1 cellular context compared by ENCODE assay signal in the genomic region with DNA sequence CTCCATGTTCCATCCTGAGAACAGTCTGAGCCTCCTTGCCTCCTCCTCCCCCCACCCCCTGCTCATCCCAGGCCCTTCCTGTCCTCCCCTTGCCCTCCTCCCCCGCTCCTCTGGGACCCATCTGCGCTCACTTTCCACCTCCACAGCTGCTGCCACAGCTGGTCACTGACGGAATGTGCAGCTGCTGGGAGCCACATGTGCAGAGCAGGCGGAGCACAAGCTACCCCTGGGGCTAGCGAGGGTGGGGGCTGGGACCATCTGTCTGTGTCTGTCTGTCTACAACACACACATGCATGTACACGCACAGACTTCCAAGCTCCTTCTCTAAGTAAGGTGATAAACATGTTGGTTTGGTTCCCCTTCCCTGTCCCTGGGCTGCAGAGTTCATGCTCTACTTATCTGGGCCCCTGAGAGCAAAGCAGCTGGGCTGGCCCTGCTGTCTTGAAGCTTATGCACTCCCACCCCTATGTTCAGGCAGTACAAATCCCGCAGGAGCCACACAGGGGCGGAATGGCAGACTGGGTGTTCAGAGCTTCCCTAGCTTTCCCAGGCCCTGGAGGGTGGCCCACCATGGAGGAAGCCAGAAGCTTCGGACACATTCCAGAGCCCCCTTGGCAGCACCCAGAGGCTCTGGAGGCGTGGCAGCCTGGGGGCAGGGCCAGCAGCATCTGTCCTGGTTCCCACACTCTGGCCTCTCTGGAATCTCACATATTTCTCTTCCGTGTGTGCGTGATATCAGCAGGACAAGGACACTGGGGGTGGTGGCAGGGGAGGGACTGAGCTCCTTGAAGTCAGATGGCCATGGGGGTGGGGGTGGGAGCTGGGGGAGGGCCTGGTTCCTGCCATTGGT.
A peak's percentile ranks its signal among the peaks of the same experiment; 100 is the strongest.
TF ChIP-seq lines count a peak whose summit lies in the region.

No MANE protein-coding gene starts in this region.

TF ChIP-seq in K562, 482 proteins besides CTCF, POLR2A, EP300 and RAD21 (continued from another document and continues in another):
- TF ChIP-seq, protein P1, sequence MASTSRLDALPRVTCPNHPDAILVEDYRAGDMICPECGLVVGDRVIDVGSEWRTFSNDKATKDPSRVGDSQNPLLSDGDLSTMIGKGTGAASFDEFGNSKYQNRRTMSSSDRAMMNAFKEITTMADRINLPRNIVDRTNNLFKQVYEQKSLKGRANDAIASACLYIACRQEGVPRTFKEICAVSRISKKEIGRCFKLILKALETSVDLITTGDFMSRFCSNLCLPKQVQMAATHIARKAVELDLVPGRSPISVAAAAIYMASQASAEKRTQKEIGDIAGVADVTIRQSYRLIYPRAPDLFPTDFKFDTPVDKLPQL (IDR thresholded peaks at IDR 0.05; ENCODE audit: extremely low read depth, insufficient read length), result no peak
- TF ChIP-seq HDGF (IDR thresholded peaks at IDR 0.05), result no peak
- TF ChIP-seq ZNF584 (CRISPR knock-in tag; IDR thresholded peaks at IDR 0.05; ENCODE audit: low read depth), result no peak
- TF ChIP-seq ZNF436 (CRISPR knock-in tag; IDR thresholded peaks at IDR 0.05), result no peak
- TF ChIP-seq, protein P2, sequence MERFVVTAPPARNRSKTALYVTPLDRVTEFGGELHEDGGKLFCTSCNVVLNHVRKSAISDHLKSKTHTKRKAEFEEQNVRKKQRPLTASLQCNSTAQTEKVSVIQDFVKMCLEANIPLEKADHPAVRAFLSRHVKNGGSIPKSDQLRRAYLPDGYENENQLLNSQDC (CRISPR knock-in tag; IDR thresholded peaks at IDR 0.05), result no peak
- TF ChIP-seq, protein P3, sequence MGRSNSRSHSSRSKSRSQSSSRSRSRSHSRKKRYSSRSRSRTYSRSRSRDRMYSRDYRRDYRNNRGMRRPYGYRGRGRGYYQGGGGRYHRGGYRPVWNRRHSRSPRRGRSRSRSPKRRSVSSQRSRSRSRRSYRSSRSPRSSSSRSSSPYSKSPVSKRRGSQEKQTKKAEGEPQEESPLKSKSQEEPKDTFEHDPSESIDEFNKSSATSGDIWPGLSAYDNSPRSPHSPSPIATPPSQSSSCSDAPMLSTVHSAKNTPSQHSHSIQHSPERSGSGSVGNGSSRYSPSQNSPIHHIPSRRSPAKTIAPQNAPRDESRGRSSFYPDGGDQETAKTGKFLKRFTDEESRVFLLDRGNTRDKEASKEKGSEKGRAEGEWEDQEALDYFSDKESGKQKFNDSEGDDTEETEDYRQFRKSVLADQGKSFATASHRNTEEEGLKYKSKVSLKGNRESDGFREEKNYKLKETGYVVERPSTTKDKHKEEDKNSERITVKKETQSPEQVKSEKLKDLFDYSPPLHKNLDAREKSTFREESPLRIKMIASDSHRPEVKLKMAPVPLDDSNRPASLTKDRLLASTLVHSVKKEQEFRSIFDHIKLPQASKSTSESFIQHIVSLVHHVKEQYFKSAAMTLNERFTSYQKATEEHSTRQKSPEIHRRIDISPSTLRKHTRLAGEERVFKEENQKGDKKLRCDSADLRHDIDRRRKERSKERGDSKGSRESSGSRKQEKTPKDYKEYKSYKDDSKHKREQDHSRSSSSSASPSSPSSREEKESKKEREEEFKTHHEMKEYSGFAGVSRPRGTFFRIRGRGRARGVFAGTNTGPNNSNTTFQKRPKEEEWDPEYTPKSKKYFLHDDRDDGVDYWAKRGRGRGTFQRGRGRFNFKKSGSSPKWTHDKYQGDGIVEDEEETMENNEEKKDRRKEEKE (IDR thresholded peaks at IDR 0.05; ENCODE audit: borderline replicate concordance in 1 of 2, control insufficient read depth in 1 of 2, low read depth in 2 of 2, low read length in 1 of 2), result no peak
- TF ChIP-seq GATAD2A (IDR thresholded peaks at IDR 0.05), result no peak
- TF ChIP-seq KHSRP (IDR thresholded peaks at IDR 0.05), result no peak
- peak; percentile 31; the same call in 1 of the 2 replicates for TF ChIP-seq NFIC (IDR thresholded peaks at IDR 0.05)
- no peak for TF ChIP-seq TCF7L2 (IDR thresholded peaks at IDR 0.05; ENCODE audit: low read depth, low read length)
- no peak for TF ChIP-seq ZNF785 (CRISPR knock-in tag; IDR thresholded peaks at IDR 0.05)
- TF ChIP-seq, protein P4, sequence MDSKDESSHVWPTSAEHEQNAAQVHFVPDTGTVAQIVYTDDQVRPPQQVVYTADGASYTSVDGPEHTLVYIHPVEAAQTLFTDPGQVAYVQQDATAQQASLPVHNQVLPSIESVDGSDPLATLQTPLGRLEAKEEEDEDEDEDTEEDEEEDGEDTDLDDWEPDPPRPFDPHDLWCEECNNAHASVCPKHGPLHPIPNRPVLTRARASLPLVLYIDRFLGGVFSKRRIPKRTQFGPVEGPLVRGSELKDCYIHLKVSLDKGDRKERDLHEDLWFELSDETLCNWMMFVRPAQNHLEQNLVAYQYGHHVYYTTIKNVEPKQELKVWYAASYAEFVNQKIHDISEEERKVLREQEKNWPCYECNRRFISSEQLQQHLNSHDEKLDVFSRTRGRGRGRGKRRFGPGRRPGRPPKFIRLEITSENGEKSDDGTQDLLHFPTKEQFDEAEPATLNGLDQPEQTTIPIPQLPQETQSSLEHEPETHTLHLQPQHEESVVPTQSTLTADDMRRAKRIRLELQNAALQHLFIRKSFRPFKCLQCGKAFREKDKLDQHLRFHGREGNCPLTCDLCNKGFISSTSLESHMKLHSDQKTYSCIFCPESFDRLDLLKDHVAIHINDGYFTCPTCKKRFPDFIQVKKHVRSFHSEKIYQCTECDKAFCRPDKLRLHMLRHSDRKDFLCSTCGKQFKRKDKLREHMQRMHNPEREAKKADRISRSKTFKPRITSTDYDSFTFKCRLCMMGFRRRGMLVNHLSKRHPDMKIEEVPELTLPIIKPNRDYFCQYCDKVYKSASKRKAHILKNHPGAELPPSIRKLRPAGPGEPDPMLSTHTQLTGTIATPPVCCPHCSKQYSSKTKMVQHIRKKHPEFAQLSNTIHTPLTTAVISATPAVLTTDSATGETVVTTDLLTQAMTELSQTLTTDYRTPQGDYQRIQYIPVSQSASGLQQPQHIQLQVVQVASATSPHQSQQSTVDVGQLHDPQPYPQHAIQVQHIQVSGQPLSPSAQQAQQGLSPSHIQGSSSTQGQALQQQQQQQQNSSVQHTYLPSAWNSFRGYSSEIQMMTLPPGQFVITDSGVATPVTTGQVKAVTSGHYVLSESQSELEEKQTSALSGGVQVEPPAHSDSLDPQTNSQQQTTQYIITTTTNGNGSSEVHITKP (IDR thresholded peaks at IDR 0.05; ENCODE audit: partially characterized antibody), result peak; percentile 85
- TF ChIP-seq, protein P5, sequence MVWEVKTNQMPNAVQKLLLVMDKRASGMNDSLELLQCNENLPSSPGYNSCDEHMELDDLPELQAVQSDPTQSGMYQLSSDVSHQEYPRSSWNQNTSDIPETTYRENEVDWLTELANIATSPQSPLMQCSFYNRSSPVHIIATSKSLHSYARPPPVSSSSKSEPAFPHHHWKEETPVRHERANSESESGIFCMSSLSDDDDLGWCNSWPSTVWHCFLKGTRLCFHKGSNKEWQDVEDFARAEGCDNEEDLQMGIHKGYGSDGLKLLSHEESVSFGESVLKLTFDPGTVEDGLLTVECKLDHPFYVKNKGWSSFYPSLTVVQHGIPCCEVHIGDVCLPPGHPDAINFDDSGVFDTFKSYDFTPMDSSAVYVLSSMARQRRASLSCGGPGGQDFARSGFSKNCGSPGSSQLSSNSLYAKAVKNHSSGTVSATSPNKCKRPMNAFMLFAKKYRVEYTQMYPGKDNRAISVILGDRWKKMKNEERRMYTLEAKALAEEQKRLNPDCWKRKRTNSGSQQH (CRISPR knock-in tag; IDR thresholded peaks at IDR 0.05), result no peak
- no peak for TF ChIP-seq TFAM (CRISPR knock-in tag; conservative IDR thresholded peaks at IDR 0.05)
- peak; percentile 48; the same call in 1 of the 2 replicates for TF ChIP-seq EGR1 (conservative IDR thresholded peaks at IDR 0.05)
- no peak for TF ChIP-seq SNIP1 (IDR thresholded peaks at IDR 0.05; ENCODE audit: low read depth)
- TF ChIP-seq, protein P6, sequence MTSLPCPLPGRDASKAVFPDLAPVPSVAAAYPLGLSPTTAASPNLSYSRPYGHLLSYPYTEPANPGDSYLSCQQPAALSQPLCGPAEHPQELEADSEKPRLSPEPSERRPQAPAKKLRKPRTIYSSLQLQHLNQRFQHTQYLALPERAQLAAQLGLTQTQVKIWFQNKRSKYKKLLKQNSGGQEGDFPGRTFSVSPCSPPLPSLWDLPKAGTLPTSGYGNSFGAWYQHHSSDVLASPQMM (CRISPR knock-in tag; IDR thresholded peaks at IDR 0.05), result no peak
- TF ChIP-seq, protein P7, sequence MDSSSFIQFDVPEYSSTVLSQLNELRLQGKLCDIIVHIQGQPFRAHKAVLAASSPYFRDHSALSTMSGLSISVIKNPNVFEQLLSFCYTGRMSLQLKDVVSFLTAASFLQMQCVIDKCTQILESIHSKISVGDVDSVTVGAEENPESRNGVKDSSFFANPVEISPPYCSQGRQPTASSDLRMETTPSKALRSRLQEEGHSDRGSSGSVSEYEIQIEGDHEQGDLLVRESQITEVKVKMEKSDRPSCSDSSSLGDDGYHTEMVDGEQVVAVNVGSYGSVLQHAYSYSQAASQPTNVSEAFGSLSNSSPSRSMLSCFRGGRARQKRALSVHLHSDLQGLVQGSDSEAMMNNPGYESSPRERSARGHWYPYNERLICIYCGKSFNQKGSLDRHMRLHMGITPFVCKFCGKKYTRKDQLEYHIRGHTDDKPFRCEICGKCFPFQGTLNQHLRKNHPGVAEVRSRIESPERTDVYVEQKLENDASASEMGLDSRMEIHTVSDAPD (CRISPR knock-in tag; IDR thresholded peaks at IDR 0.05), result no peak
- TF ChIP-seq RCOR1 (IDR thresholded peaks at IDR 0.05; ENCODE audit: borderline replicate concordance in 1 of 2, low read depth in 2 of 2, low read length in 2 of 2), result no peak
- no peak for TF ChIP-seq MIER1 (IDR thresholded peaks at IDR 0.05; ENCODE audit: low read depth)
- no peak for TF ChIP-seq ZNF143 (CRISPR knock-in tag; IDR thresholded peaks at IDR 0.05)
- no peak for TF ChIP-seq ESRRB (CRISPR knock-in tag; IDR thresholded peaks at IDR 0.05; ENCODE audit: borderline replicate concordance)
- TF ChIP-seq ZBTB7A (IDR thresholded peaks at IDR 0.05; ENCODE audit: borderline replicate concordance, control insufficient read depth, low read depth, low read length), result no peak
- TF ChIP-seq ZNF57 (CRISPR knock-in tag; IDR thresholded peaks at IDR 0.05), result no peak
- TF ChIP-seq GATA2 (CRISPR knock-in tag; IDR thresholded peaks at IDR 0.05), result 0 out of 2 replicates have a peak, but pooled peaks have one; percentile 23
- TF ChIP-seq ZNF77 (CRISPR knock-in tag; IDR thresholded peaks at IDR 0.05), result no peak
- TF ChIP-seq HCFC1 (IDR thresholded peaks at IDR 0.05; ENCODE audit: low read depth, low read length), result no peak
- TF ChIP-seq ZFX (CRISPR knock-in tag; IDR thresholded peaks at IDR 0.05), result no peak
- TF ChIP-seq MYC (IDR thresholded peaks at IDR 0.05; ENCODE audit: low read depth, low read length), result peak; percentile 24; the same call in 1 of the 2 replicates
- TF ChIP-seq MYC (CRISPR knock-in tag; IDR thresholded peaks at IDR 0.05; ENCODE audit: borderline replicate concordance, low read depth), result no peak
- TF ChIP-seq NEUROD1 (IDR thresholded peaks at IDR 0.05; ENCODE audit: borderline replicate concordance, low read depth, low read length, partially characterized antibody), result no peak
- TF ChIP-seq NCOA1 (IDR thresholded peaks at IDR 0.05; ENCODE audit: low read depth), result no peak
- no peak for TF ChIP-seq HMGN3 (IDR thresholded peaks at IDR 0.05; ENCODE audit: borderline replicate concordance, extremely low read depth, insufficient read length, low read depth, low read length)
- TF ChIP-seq GABPA (tag; conservative IDR thresholded peaks at IDR 0.05; ENCODE audit: low read depth), result no peak
- TF ChIP-seq, protein P8, sequence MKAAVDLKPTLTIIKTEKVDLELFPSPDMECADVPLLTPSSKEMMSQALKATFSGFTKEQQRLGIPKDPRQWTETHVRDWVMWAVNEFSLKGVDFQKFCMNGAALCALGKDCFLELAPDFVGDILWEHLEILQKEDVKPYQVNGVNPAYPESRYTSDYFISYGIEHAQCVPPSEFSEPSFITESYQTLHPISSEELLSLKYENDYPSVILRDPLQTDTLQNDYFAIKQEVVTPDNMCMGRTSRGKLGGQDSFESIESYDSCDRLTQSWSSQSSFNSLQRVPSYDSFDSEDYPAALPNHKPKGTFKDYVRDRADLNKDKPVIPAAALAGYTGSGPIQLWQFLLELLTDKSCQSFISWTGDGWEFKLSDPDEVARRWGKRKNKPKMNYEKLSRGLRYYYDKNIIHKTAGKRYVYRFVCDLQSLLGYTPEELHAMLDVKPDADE (conservative IDR thresholded peaks at IDR 0.05; ENCODE audit: control insufficient read depth, low read depth, low read length), result no peak
- TF ChIP-seq, protein P9, sequence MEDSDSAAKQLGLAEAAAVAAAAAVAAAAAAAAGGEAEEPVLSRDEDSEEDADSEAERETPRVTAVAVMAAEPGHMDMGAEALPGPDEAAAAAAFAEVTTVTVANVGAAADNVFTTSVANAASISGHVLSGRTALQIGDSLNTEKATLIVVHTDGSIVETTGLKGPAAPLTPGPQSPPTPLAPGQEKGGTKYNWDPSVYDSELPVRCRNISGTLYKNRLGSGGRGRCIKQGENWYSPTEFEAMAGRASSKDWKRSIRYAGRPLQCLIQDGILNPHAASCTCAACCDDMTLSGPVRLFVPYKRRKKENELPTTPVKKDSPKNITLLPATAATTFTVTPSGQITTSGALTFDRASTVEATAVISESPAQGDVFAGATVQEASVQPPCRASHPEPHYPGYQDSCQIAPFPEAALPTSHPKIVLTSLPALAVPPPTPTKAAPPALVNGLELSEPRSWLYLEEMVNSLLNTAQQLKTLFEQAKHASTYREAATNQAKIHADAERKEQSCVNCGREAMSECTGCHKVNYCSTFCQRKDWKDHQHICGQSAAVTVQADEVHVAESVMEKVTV (CRISPR knock-in tag; IDR thresholded peaks at IDR 0.05), result no peak
- TF ChIP-seq, protein P10, sequence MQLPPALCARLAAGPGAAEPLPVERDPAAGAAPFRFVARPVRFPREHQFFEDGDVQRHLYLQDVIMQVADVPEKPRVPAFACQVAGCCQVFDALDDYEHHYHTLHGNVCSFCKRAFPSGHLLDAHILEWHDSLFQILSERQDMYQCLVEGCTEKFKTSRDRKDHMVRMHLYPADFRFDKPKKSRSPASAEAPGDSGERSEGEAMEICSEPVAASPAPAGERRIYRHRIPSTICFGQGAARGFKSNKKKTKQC (CRISPR knock-in tag; IDR thresholded peaks at IDR 0.05), result no peak
- no peak for TF ChIP-seq HIVEP1 (CRISPR knock-in tag; IDR thresholded peaks at IDR 0.05)
- TF ChIP-seq JUN (IDR thresholded peaks at IDR 0.05; ENCODE audit: borderline replicate concordance, low read depth, low read length), result no peak
- TF ChIP-seq JUN (CRISPR knock-in tag; IDR thresholded peaks at IDR 0.05; ENCODE audit: borderline replicate concordance), result no peak
- no peak for TF ChIP-seq MTF1 (CRISPR knock-in tag; IDR thresholded peaks at IDR 0.05; ENCODE audit: borderline replicate concordance)
